10 cellular contexts compared by ENCODE assay signal in genomic region chr1:23693599-23693998, GRCh38. TPM values are rescaled to one million over a fixed set of nuclear protein-coding genes. Genes with fewer than 3 reads are reported as not detected.
DNase-seq lines count a peak whose midpoint lies in the region; ATAC-seq and TF ChIP-seq lines count a peak whose summit lies in the region.
"Had no signal": no experiment of that assay in that cellular context is flagged by ENCODE, and none has a peak within 500 bp of the region (broad histone marks: within the 10 kb centered on the region; RNA-seq: fewer than 3 reads in every experiment).

No MANE protein-coding gene starts in this region.

- peak overlapping the region; percentile 93 to 95 for H3K4me3 Mint-ChIP-seq in effector memory CD8-positive, alpha-beta T cell

- peaks cover 54% of the 10 kb centered on the region for H4K20me1 ChIP-seq in OCI-LY7 (ENCODE audit: insufficient read depth, low read length)

- POLR2A ChIA-PET in OCI-LY7 (lab: Charles Lee), result interaction anchor here (0.7 kb wide), 1 partner anchor 19 kb away, joined by 3 read pairs; no protein-coding TSS in a partner anchor

- no TSS peak for BruUV-seq in OCI-LY7 (replicated peaks; lab: Mats Ljungman, UMichigan)

- peaks cover 69% of the 10 kb centered on the region for H3K36me3 ChIP-seq in OCI-LY7 (ENCODE audit: insufficient read depth, low read length)
- peaks cover 62% of the 10 kb centered on the region for H3K36me3 ChIP-seq in neuron (ENCODE audit: insufficient read depth, low read length)

- CTCF ChIA-PET in OCI-LY7 (lab: Charles Lee; ENCODE audit: unreplicated experiment), result no interaction called here

- no peak for ATAC-seq in effector memory CD8-positive, alpha-beta T cell (replicated peaks)
- ATAC-seq in GM18858 (IDR thresholded peaks at IDR 0.05; ENCODE audit: unreplicated experiment) (no peak), HG02884 (IDR thresholded peaks at IDR 0.05; ENCODE audit: unreplicated experiment) (no peak)

- DNase-seq in GM12864 (ENCODE audit: low read depth) (no peak), OCI-LY7 (ENCODE audit: low spot score) (no peak), DMS79 treated with DMSO at 0.1 percent for 48 hours (lab: John Stamatoyannopoulos, UW) (no peak), SHP77 (lab: John Stamatoyannopoulos, UW) (no peak)
- no peak for DNase-seq in effector memory CD8-positive, alpha-beta T cell
- DNase-seq: stimulated activated CD4-positive, alpha-beta T cell treated with anti-CD3 and anti-CD28 coated beads, Interleukin-15, amount 100 ng/mL, for 24 hours had no signal

- no peak for TF ChIP-seq CTCF in GM12864 (IDR thresholded peaks at IDR 0.05; ENCODE audit: low read depth, low read length, missing control alignments)
- no peak for TF ChIP-seq CTCF in OCI-LY7 (conservative IDR thresholded peaks at IDR 0.05; ENCODE audit: low read length)

- no peak overlapping the region for H3K27ac ChIP-seq in OCI-LY7 (ENCODE audit: low read depth, low read length, poor library complexity, severe bottlenecking)
- H3K27ac ChIP-seq: SJSA1 had no signal

- peaks cover 74% of the 10 kb centered on the region for H3K79me2 ChIP-seq in OCI-LY7 (ENCODE audit: insufficient read depth, low read depth, low read length)

- H2AFZ ChIP-seq in OCI-LY7 (ENCODE audit: low read length) (no peak overlapping the region), neuron (ENCODE audit: low read depth, low read length) (no peak overlapping the region)

- H3K4me3 ChIP-seq in GM12864 (ENCODE audit: low read depth, low read length) (peak overlapping the region; percentile 91), OCI-LY7 (ENCODE audit: low read depth, low read length, poor library complexity, severe bottlenecking) (peak overlapping the region; percentile 90), neuron (ENCODE audit: low read length) (peak overlapping the region; percentile 93)

- peak overlapping the region; percentile 80 to 86 for H3K27ac Mint-ChIP-seq in effector memory CD8-positive, alpha-beta T cell

- intact Hi-C loops in OCI-LY7 (cut with micrococcal nuclease; ENCODE audit: unreplicated experiment), result loop anchor here (2.0 to 5.0 kb wide), 2 partner anchors 51 to 351 kb away; partner anchors contain the start of gene HNRNPR

- peaks cover 40 to 56% of the 10 kb centered on the region in 2 donors for H3K4me1 Mint-ChIP-seq in effector memory CD8-positive, alpha-beta T cell (ENCODE audit: low read depth in 2 of 2)

- no peaks in the 10 kb centered on the region for H3K27me3 Mint-ChIP-seq in effector memory CD8-positive, alpha-beta T cell

- H3K9me2 ChIP-seq in OCI-LY7 (ENCODE audit: insufficient read depth, low read length), result no peaks in the 10 kb centered on the region

- H3K4me1 ChIP-seq in OCI-LY7 (ENCODE audit: insufficient read depth, low read length, poor library complexity, severe bottlenecking) (peaks cover 40% of the 10 kb centered on the region), neuron (ENCODE audit: insufficient read depth, low read length) (peaks cover 23% of the 10 kb centered on the region)

- no peaks in the 10 kb centered on the region for H3K27me3 ChIP-seq in neuron (ENCODE audit: insufficient read depth, low read length)
- H3K27me3 ChIP-seq: SJSA1 had no signal

- peak overlapping the region; percentile 86 for H3K4me2 ChIP-seq in OCI-LY7 (ENCODE audit: low read length)

- H3K36me3 Mint-ChIP-seq in effector memory CD8-positive, alpha-beta T cell (ENCODE audit: insufficient read depth), result peaks cover 71% of the 10 kb centered on the region

- H3K9me3 Mint-ChIP-seq in effector memory CD8-positive, alpha-beta T cell, result no peaks in the 10 kb centered on the region

- no peaks in the 10 kb centered on the region for H3K9me3 ChIP-seq in OCI-LY7 (ENCODE audit: low read length)
- H3K9me3 ChIP-seq in neuron (ENCODE audit: low read length), result no peaks in the 10 kb centered on the region
- H3K9me3 ChIP-seq: SJSA1 had no signal

RNA-seq across cellular contexts. Expression of gene RPL11, which starts 2.0 kb away (rescaled TPM):
- total RNA-seq in OCI-LY7 (2014; rRNA removed; shearing (Covaris generic)), result 1,891 and 2,496 TPM in 2 replicates
- 1,767 and 1,774 TPM in 2 replicates for total RNA-seq in OCI-LY7 (2022)

RNA-seq across cellular contexts. Expression of gene ELOA, which starts 49.7 kb away (rescaled TPM):
- 24.7 and 29.1 TPM in 2 replicates for total RNA-seq in OCI-LY7 (2014; rRNA removed; shearing (Covaris generic))
- total RNA-seq in OCI-LY7 (2022), result 35.8 and 41.0 TPM in 2 replicates
